ENCODE assay signal across 8 cellular contexts in the genomic region with DNA sequence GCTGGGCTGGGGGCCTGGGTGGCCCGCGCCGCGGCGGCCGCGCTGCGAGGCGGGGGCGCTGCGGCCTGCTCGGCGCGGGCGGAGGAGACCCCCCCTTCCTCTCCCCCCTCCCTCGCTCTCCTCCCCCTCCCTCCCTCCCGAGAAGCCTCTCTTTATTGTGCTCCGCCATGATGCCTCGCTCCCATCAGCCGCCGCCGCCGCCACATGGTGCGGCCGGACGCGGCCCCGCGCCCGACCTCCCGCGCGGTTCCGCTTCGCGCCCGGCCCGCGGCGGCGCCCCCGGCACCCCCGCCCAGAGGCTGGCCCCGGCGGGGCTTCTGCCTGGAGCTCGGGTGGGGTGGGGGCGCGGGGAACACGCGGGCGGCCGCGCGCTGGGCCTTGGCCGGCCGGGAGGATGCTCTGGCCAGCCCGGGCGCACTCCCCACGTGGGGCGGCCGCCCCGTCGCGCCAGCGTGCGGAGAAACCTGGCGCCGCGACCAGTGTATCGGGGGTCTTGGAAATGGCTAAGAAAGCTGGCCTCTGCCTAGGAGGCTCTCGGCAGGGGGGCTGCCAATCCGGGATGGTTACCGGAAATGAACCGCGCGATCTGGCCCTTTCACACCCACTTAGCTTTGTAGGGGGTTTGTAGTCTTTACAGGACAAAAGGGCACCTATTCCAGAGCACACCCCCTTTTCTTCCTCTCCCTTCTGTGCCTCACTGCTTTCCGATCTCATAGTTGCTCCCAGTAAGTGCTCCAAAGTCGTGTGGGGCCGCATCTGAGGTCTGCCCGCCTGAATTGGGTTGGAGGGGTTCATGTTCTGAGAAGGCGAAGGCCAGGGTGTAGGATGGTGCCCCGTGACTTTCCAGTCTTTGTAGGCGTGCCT. TPM values are rescaled to one million over a fixed set of nuclear protein-coding genes. Genes with fewer than 3 reads are reported as not detected.
DNase-seq lines count a peak whose midpoint lies in the region; TF ChIP-seq lines count a peak whose summit lies in the region.

No MANE protein-coding gene starts in this region.

- WGBS in endodermal cell (ENCODE audit: insufficient coverage in 1 of 2, insufficient read length in 1 of 2), 2 experiments, result 0% methylated on average over 3 to 82 of the region's 83 CpGs

- no peak for TF ChIP-seq CTCF in endodermal cell (conservative IDR thresholded peaks at IDR 0.05)

- H3K4me3 Mint-ChIP-seq in activated CD4-positive, alpha-beta memory T cell treated with anti-CD3 and anti-CD28 coated beads, Interleukin-2, amount 10 ng/mL, durations not matched to agents 7 days and 5 days, result peak overlapping the region; percentile 98
- peak overlapping the region; percentile 95 for H3K4me3 Mint-ChIP-seq in endodermal cell

- H3K9me3 Mint-ChIP-seq in activated CD4-positive, alpha-beta memory T cell treated with anti-CD3 and anti-CD28 coated beads, Interleukin-2, amount 10 ng/mL, durations not matched to agents 7 days and 5 days, result no peaks in the 10 kb centered on the region
- no peaks in the 10 kb centered on the region for H3K9me3 Mint-ChIP-seq in endodermal cell

- H3K4me3 ChIP-seq in endodermal cell (ENCODE audit: low read length) (peak overlapping the region; percentile 92), stomach smooth muscle (ENCODE audit: low read length in 2 of 2) (peak overlapping the region; percentile 85 to 96)

- peaks cover 9% of the 10 kb centered on the region for H3K4me1 ChIP-seq in endodermal cell (ENCODE audit: control insufficient read depth, insufficient read depth, low read length)
- H3K4me1 ChIP-seq in stomach smooth muscle (ENCODE audit: control insufficient read depth, insufficient read depth, low read length), result peaks cover 6% of the 10 kb centered on the region

- POLR2A ChIA-PET in activated CD4-positive, alpha-beta memory T cell treated with anti-CD3 and anti-CD28 coated beads, Interleukin-2, amount 10 ng/mL, durations not matched to agents 7 days and 5 days (lab: Charles Lee), result interaction anchor here (0.6 to 4.6 kb wide), 22 partner anchors 7 to 309 kb away, joined by 3 to 24 read pairs (median 4); a partner anchor contains a TSS

- peak; percentile 60 for DNase-seq in NCI-H82 (lab: John Stamatoyannopoulos, UW)
- no peak for DNase-seq in NCI-H82 treated with DMSO at 0.1 percent for 48 hours (lab: John Stamatoyannopoulos, UW; ENCODE audit: unreplicated experiment)
- peak; percentile 36 for DNase-seq in NCI-H1092 treated with DMSO at 0.1 percent for 48 hours (lab: John Stamatoyannopoulos, UW)
- DNase-seq in activated CD4-positive, alpha-beta memory T cell treated with anti-CD3 and anti-CD28 coated beads, Interleukin-2, amount 10 ng/mL, durations not matched to agents 7 days and 5 days, result peak; percentile 58
- DNase-seq in endodermal cell, result peak; percentile 82
- peak; percentile 31 for DNase-seq in mucosa of gallbladder (ENCODE audit: low spot score)
- no peak for DNase-seq in ecto neural progenitor cell (ENCODE audit: low spot score)

- H3K9ac ChIP-seq in endodermal cell (ENCODE audit: extremely low read depth, low read length, poor library complexity, severe bottlenecking) (peak overlapping the region; percentile 86), stomach smooth muscle (ENCODE audit: low read length in 2 of 2) (peak overlapping the region; percentile 71 to 93)

- H3K36me3 ChIP-seq in endodermal cell (ENCODE audit: control insufficient read depth, insufficient read depth, low read length) (peaks cover 52% of the 10 kb centered on the region), stomach smooth muscle (ENCODE audit: control insufficient read depth in 2 of 2, insufficient read depth in 2 of 2, low read length in 2 of 2) (peaks cover 18 to 22% of the 10 kb centered on the region in 2 donors)

- H3K36me3 Mint-ChIP-seq in activated CD4-positive, alpha-beta memory T cell treated with anti-CD3 and anti-CD28 coated beads, Interleukin-2, amount 10 ng/mL, durations not matched to agents 7 days and 5 days (ENCODE audit: low read depth), result peaks cover 43% of the 10 kb centered on the region
- H3K36me3 Mint-ChIP-seq in endodermal cell (ENCODE audit: low read depth), result peaks cover 55% of the 10 kb centered on the region

- H3K27ac Mint-ChIP-seq in activated CD4-positive, alpha-beta memory T cell treated with anti-CD3 and anti-CD28 coated beads, Interleukin-2, amount 10 ng/mL, durations not matched to agents 7 days and 5 days, result peak overlapping the region; percentile 92
- H3K27ac Mint-ChIP-seq in endodermal cell, result peak overlapping the region; percentile 93

- H3K27ac ChIP-seq in endodermal cell (ENCODE audit: low read depth, low read length), result peak overlapping the region; percentile 60
- H3K27ac ChIP-seq in stomach smooth muscle (ENCODE audit: low read length), result no peak overlapping the region

- H3K4me1 Mint-ChIP-seq in activated CD4-positive, alpha-beta memory T cell treated with anti-CD3 and anti-CD28 coated beads, Interleukin-2, amount 10 ng/mL, durations not matched to agents 7 days and 5 days, result peaks cover 57% of the 10 kb centered on the region
- H3K4me1 Mint-ChIP-seq in endodermal cell, result peaks cover 42% of the 10 kb centered on the region

- no peaks in the 10 kb centered on the region for H3K27me3 Mint-ChIP-seq in activated CD4-positive, alpha-beta memory T cell treated with anti-CD3 and anti-CD28 coated beads, Interleukin-2, amount 10 ng/mL, durations not matched to agents 7 days and 5 days
- H3K27me3 Mint-ChIP-seq in endodermal cell (ENCODE audit: insufficient read depth), result no peaks in the 10 kb centered on the region

- CTCF ChIA-PET in activated CD4-positive, alpha-beta memory T cell treated with anti-CD3 and anti-CD28 coated beads, Interleukin-2, amount 10 ng/mL, durations not matched to agents 7 days and 5 days (lab: Charles Lee), result interaction anchor here (2.2 kb wide), 1 partner anchor 12 kb away, joined by 6 read pairs; a partner anchor contains a TSS

- H3K27me3 ChIP-seq in endodermal cell (ENCODE audit: control insufficient read depth, insufficient read depth, low read length, poor library complexity, severe bottlenecking), result no peaks in the 10 kb centered on the region
- peaks cover 0 to 7% of the 10 kb centered on the region in 2 donors for H3K27me3 ChIP-seq in stomach smooth muscle (ENCODE audit: control insufficient read depth in 1 of 2, insufficient read depth in 2 of 2, low read length in 2 of 2)

- H3K9me3 ChIP-seq in endodermal cell (ENCODE audit: control insufficient read depth, low read length) (no peaks in the 10 kb centered on the region), stomach smooth muscle (ENCODE audit: control insufficient read depth in 2 of 2, low read length in 2 of 2) (no peaks in the 10 kb centered on the region)

RNA-seq across cellular contexts. Expression of a gene that starts 1.0 kb away (rescaled TPM):
- 100 to 1,000 TPM; 355 to 379 TPM for total RNA-seq in activated CD4-positive, alpha-beta memory T cell treated with anti-CD3 and anti-CD28 coated beads, Interleukin-2, amount 10 ng/mL, durations not matched to agents 7 days and 5 days
- 100 to 1,000 TPM; 762 to 795 TPM for total RNA-seq in endodermal cell
- 715 TPM for polyA plus RNA-seq in endodermal cell (2013, experiment 1 of 2)
- 707 TPM for polyA plus RNA-seq in endodermal cell (2013, experiment 2 of 2)
- 198 TPM for total RNA-seq in mucosa of gallbladder

RNA-seq across cellular contexts. Expression of a gene that starts 12.3 kb away (rescaled TPM):
- 1 to 10 TPM; 5.0 to 5.6 TPM for total RNA-seq in activated CD4-positive, alpha-beta memory T cell treated with anti-CD3 and anti-CD28 coated beads, Interleukin-2, amount 10 ng/mL, durations not matched to agents 7 days and 5 days
- total RNA-seq in endodermal cell (10 to 100 TPM; 26.0 to 27.2 TPM), mucosa of gallbladder (9.4 TPM)
- 17.5 TPM for polyA plus RNA-seq in endodermal cell (2013, experiment 1 of 2)
- polyA plus RNA-seq in endodermal cell (2013, experiment 2 of 2), result 17.8 TPM

RNA-seq across cellular contexts. Expression of a gene that starts 33.4 kb away (rescaled TPM):
- total RNA-seq in activated CD4-positive, alpha-beta memory T cell treated with anti-CD3 and anti-CD28 coated beads, Interleukin-2, amount 10 ng/mL, durations not matched to agents 7 days and 5 days, result 10 to 100 TPM; 51.5 to 53.5 TPM
- total RNA-seq in endodermal cell, result 100 to 1,000 TPM in 1 of 2 donors, 10 to 100 TPM in 1; 87.8 to 119 TPM
- 83.9 TPM for polyA plus RNA-seq in endodermal cell (2013, experiment 1 of 2)
- polyA plus RNA-seq in endodermal cell (2013, experiment 2 of 2), result 77.9 TPM
- total RNA-seq in mucosa of gallbladder, result 56.7 TPM

RNA-seq across cellular contexts. Expression of a gene that starts 33.9 kb away (rescaled TPM):
- 10 to 100 TPM; 79.3 to 81.5 TPM for total RNA-seq in activated CD4-positive, alpha-beta memory T cell treated with anti-CD3 and anti-CD28 coated beads, Interleukin-2, amount 10 ng/mL, durations not matched to agents 7 days and 5 days
- total RNA-seq in endodermal cell, result 10 to 100 TPM; 50.5 to 59.6 TPM
- polyA plus RNA-seq in endodermal cell (2013, experiment 1 of 2), result 27.6 TPM
- 26.7 TPM for polyA plus RNA-seq in endodermal cell (2013, experiment 2 of 2)
- total RNA-seq in mucosa of gallbladder, result 66.2 TPM

Comparison
In these comparisons a context has a peak if more than half of its experiments do, and no peak if none do; other contexts are left out.
1. DNase-seq: peak in NCI-H82 (single experiment), NCI-H1092 treated with DMSO at 0.1 percent for 48 hours (single experiment), activated CD4-positive, alpha-beta memory T cell treated with anti-CD3 and anti-CD28 coated beads, Interleukin-2, amount 10 ng/mL, durations not matched to agents 7 days and 5 days (single experiment), endodermal cell (single experiment) and mucosa of gallbladder (single experiment); none in NCI-H82 treated with DMSO at 0.1 percent for 48 hours (single experiment) and ecto neural progenitor cell (single experiment).